Comparison of ENCODE assay signal across 8 cellular contexts in genomic region chr19:14517446-14517839, GRCh38. TPM values are rescaled to one million over a fixed set of nuclear protein-coding genes. Genes with fewer than 3 reads are reported as not detected.
DNase-seq lines count a peak whose midpoint lies in the region; ATAC-seq and TF ChIP-seq lines count a peak whose summit lies in the region.

No MANE protein-coding gene starts in this region.

- H3K4me1 ChIP-seq in breast epithelium (peaks cover 7 to 17% of the 10 kb centered on the region in 2 donors), mesendoderm (ENCODE audit: control insufficient read depth, low read depth, low read length) (peaks cover 8% of the 10 kb centered on the region)

- no peak overlapping the region for H4K5ac ChIP-seq in mesendoderm (ENCODE audit: low read length)

- peak overlapping the region; percentile 74 for H3K4ac ChIP-seq in mesendoderm (ENCODE audit: low read depth, low read length)

- H3K36me3 ChIP-seq in breast epithelium: peaks cover 5% of the 10 kb centered on the region
- H3K36me3 ChIP-seq in mesendoderm (ENCODE audit: control insufficient read depth, insufficient read depth, low read length): peaks cover 17% of the 10 kb centered on the region

- H2BK5ac ChIP-seq in mesendoderm (ENCODE audit: low read length): no peak overlapping the region

- peak; percentile 2 for ATAC-seq in HG03342 (IDR thresholded peaks at IDR 0.05; ENCODE audit: unreplicated experiment)
- ATAC-seq in HG03442 (IDR thresholded peaks at IDR 0.05; ENCODE audit: unreplicated experiment): no peak

- no peak overlapping the region for H4K8ac ChIP-seq in mesendoderm (ENCODE audit: low read depth, low read length)

- H3K27me3 ChIP-seq in breast epithelium (no peaks in the 10 kb centered on the region), mesendoderm (ENCODE audit: insufficient read depth, low read length, poor library complexity) (no peaks in the 10 kb centered on the region)

- H3K9me3 ChIP-seq in breast epithelium: no peaks in the 10 kb centered on the region

- intact Hi-C loops in breast epithelium (cut with DNase I; ENCODE audit: low total_unique reads): no loop called here

- WGBS in mesendoderm (ENCODE audit: extremely low coverage, insufficient coverage, low lambda C conversion rate): no CpG with 5 or more reads among the region's 32 CpGs

- TF ChIP-seq CTCF in C4-2B (conservative IDR thresholded peaks at IDR 0.05): no peak
- TF ChIP-seq CTCF in breast epithelium (IDR thresholded peaks at IDR 0.05): no peak

- peak overlapping the region; percentile 84 for H3K18ac ChIP-seq in mesendoderm (ENCODE audit: low read length)

- H3K27ac ChIP-seq in C4-2B (peak overlapping the region; percentile 97), breast epithelium (peak overlapping the region; percentile 99 to 100), mesendoderm (ENCODE audit: low read depth, low read length) (peak overlapping the region; percentile 45)

- no peak overlapping the region for H2BK120ac ChIP-seq in mesendoderm (ENCODE audit: low read depth, low read length)

- H3K56ac ChIP-seq in mesendoderm (ENCODE audit: low read length): peak overlapping the region; percentile 97

- no peak for TF ChIP-seq POLR2A in breast epithelium (IDR thresholded peaks at IDR 0.05)

- H2AK5ac ChIP-seq in mesendoderm (ENCODE audit: low read length): peak overlapping the region; percentile 36

- H3K9ac ChIP-seq in mesendoderm (ENCODE audit: low read length): peak overlapping the region; percentile 99

- peak overlapping the region; percentile 89 for H3K4me2 ChIP-seq in mesendoderm (ENCODE audit: low read length)

- H3K79me2 ChIP-seq in mesendoderm (ENCODE audit: control insufficient read depth, insufficient read depth, low read length): peaks cover 25% of the 10 kb centered on the region

- DNase-seq in breast epithelium (ENCODE audit: low spot score in 2 of 2) (no peak), mesendoderm (peak; percentile 33), NCI-H2107 (lab: John Stamatoyannopoulos, UW) (no peak), DMS114 treated with DMSO at 0.1 percent for 48 hours (lab: John Stamatoyannopoulos, UW; ENCODE audit: unreplicated experiment) (no peak), NCI-H1417 treated with DMSO at 0.1 percent for 48 hours (lab: John Stamatoyannopoulos, UW) (no peak)

- H3K4me3 ChIP-seq in breast epithelium: peak overlapping the region; percentile 83 to 92 (median 89)
- H3K4me3 ChIP-seq in mesendoderm (ENCODE audit: low read length): peak overlapping the region; percentile 87

- H3K79me1 ChIP-seq in mesendoderm (ENCODE audit: low read length): peaks cover 19% of the 10 kb centered on the region

- no peak overlapping the region for H2BK15ac ChIP-seq in mesendoderm (replicated peaks; ENCODE audit: low read depth)

- no peak overlapping the region for H3K23ac ChIP-seq in mesendoderm (ENCODE audit: low read length)

RNA-seq across cellular contexts. Expression of gene DNAJB1, which starts 0.8 kb away (rescaled TPM):
- total RNA-seq in breast epithelium: 100 to 1,000 TPM in 2 of 3 donors, 10 to 100 TPM in 1; 59.0 to 166 (median 102) TPM
- polyA plus RNA-seq in mesendoderm (2013, experiment 1 of 2): 28.6 TPM
- 30.0 TPM for polyA plus RNA-seq in mesendoderm (2013, experiment 2 of 2)

RNA-seq across cellular contexts. Expression of gene TECR, which starts 12.0 kb away (rescaled TPM):
- total RNA-seq in breast epithelium: 10 to 100 TPM; 36.1 to 66.9 (median 43.4) TPM
- polyA plus RNA-seq in mesendoderm (2013, experiment 1 of 2): 154 TPM
- polyA plus RNA-seq in mesendoderm (2013, experiment 2 of 2): 152 TPM

RNA-seq across cellular contexts. Expression of gene GIPC1, which starts 21.5 kb away (rescaled TPM):
- 10 to 100 TPM; 48.8 to 79.0 (median 72.0) TPM for total RNA-seq in breast epithelium
- 47.1 TPM for polyA plus RNA-seq in mesendoderm (2013, experiment 1 of 2)
- polyA plus RNA-seq in mesendoderm (2013, experiment 2 of 2): 46.7 TPM

RNA-seq across cellular contexts. Expression of gene PTGER1, which starts 42.3 kb away (rescaled TPM):
- 1 to 10 TPM in 1 of 3 donors, under 1 TPM in 1, not detected in 1; 0.48 to 1.3 TPM for total RNA-seq in breast epithelium
- polyA plus RNA-seq in mesendoderm (2013, experiment 1 of 2): 0.11 TPM
- 0.07 TPM for polyA plus RNA-seq in mesendoderm (2013, experiment 2 of 2)

RNA-seq across cellular contexts. Expression of gene NDUFB7, which starts 54.4 kb away (rescaled TPM):
- 100 to 1,000 TPM; 283 to 388 (median 299) TPM for total RNA-seq in breast epithelium
- polyA plus RNA-seq in mesendoderm (2013, experiment 1 of 2): 158 TPM
- 164 TPM for polyA plus RNA-seq in mesendoderm (2013, experiment 2 of 2)

Comparison
In these comparisons a context has a peak if more than half of its experiments do, and no peak if none do; other contexts are left out.
1. H3K27ac ChIP-seq: peak in every context shown above with its lines; median percentile 100 in breast epithelium; 97 in C4-2B; 45 in mesendoderm.